Comparison of ENCODE assay signal across 6 cellular contexts in genomic region chr1:228164561-228165371, GRCh38. TPM values are rescaled to one million over a fixed set of nuclear protein-coding genes. Genes with fewer than 3 reads are reported as not detected.
DNase-seq lines count a peak whose midpoint lies in the region; ATAC-seq and TF ChIP-seq lines count a peak whose summit lies in the region.

No MANE protein-coding gene starts in this region.

- H3K4me3 ChIP-seq in iPS DF 6.9 (ENCODE audit: low read length), result peak overlapping the region; percentile 35; the same call in 1 of the 2 replicates

- peak; percentile 1 for ATAC-seq in GM19351 (IDR thresholded peaks at IDR 0.05; ENCODE audit: unreplicated experiment)

- CTCF ChIA-PET in RWPE1 (lab: Yijun Ruan, JAX), result interaction anchor here (0.6 to 1.2 kb wide), 5 partner anchors 8 to 1737 kb away, joined by 3 to 6 read pairs (median 3); no protein-coding TSS in a partner anchor

- peaks cover 2% of the 10 kb centered on the region; the same call in 1 of the 2 replicates for H3K4me1 ChIP-seq in iPS DF 6.9 (ENCODE audit: control insufficient read depth, insufficient read depth, low read length)

- peak overlapping the region; percentile 100 for H3K27ac ChIP-seq in RWPE1
- H3K27ac ChIP-seq in iPS DF 6.9 (ENCODE audit: low read length), result no peak overlapping the region

- no CpG with 5 or more reads among the region's 20 CpGs for WGBS in iPS DF 6.9 (ENCODE audit: insufficient coverage, insufficient read length)

- no peaks in the 10 kb centered on the region for H3K9me3 ChIP-seq in iPS DF 6.9 (ENCODE audit: control insufficient read depth, insufficient read depth, low read length)

- POLR2A ChIA-PET in RWPE1 (lab: Yijun Ruan, JAX; ENCODE audit: low non-redundant PET), result interaction anchor here (0.6 to 1.7 kb wide), 5 partner anchors 8 to 61 kb away, joined by 3 to 11 read pairs (median 4); no protein-coding TSS in a partner anchor

- no peak for DNase-seq in RWPE1 (ENCODE audit: low spot score)
- no peak for DNase-seq in iPS DF 6.9 (ENCODE audit: low read depth, low spot score)
- DNase-seq in activated gamma-delta T cell treated with Interleukin-2 at 50 U/mL for 16 hours, result no peak
- DNase-seq in NCI-H1048 (lab: John Stamatoyannopoulos, UW), result no peak
- DNase-seq in H4 (ENCODE audit: low spot score), result no peak

- no peaks in the 10 kb centered on the region; the same call in 1 of the 2 replicates for H3K27me3 ChIP-seq in iPS DF 6.9 (ENCODE audit: control insufficient read depth, insufficient read depth, low read length)

- no peak for TF ChIP-seq CTCF in RWPE1 (conservative IDR thresholded peaks at IDR 0.05; ENCODE audit: low read depth)

- no peaks in the 10 kb centered on the region for H3K36me3 ChIP-seq in iPS DF 6.9 (ENCODE audit: control insufficient read depth, insufficient read depth, low read length)

RNA-seq across cellular contexts. Expression of gene IBA57, which starts 0.8 kb away (rescaled TPM):
- 0.74 and 1.8 TPM in 2 replicates for total RNA-seq in H4 (2014; rRNA removed; shearing (Covaris generic))

RNA-seq across cellular contexts. Expression of gene GJC2, which starts 15.0 kb away (rescaled TPM):
- 0.06 TPM in 1 of 2 replicates, not detected in the other for total RNA-seq in H4 (2014; rRNA removed; shearing (Covaris generic))

RNA-seq across cellular contexts. Expression of gene GUK1, which starts 24.7 kb away (rescaled TPM):
- 185 and 196 TPM in 2 replicates for total RNA-seq in H4 (2014; rRNA removed; shearing (Covaris generic))

RNA-seq across cellular contexts. Expression of gene OBSCN, which starts 43.1 kb away (rescaled TPM):
- total RNA-seq in H4 (2014; rRNA removed; shearing (Covaris generic)), result 1.1 and 2.4 TPM in 2 replicates

RNA-seq across cellular contexts. Expression of gene MRPL55, which starts 55.7 kb away (rescaled TPM):
- total RNA-seq in H4 (2014; rRNA removed; shearing (Covaris generic)), result 85.3 and 97.7 TPM in 2 replicates
